Comparison of ENCODE assay signal across 12 cellular contexts in genomic region chr20:3923818-3924217, GRCh38. TPM values are rescaled to one million over a fixed set of nuclear protein-coding genes. Genes with fewer than 3 reads are reported as not detected.
DNase-seq lines count a peak whose midpoint lies in the region; ATAC-seq and TF ChIP-seq lines count a peak whose summit lies in the region.
"Had no signal": no experiment of that assay in that cellular context is flagged by ENCODE, and none has a peak within 500 bp of the region (broad histone marks: within the 10 kb centered on the region; RNA-seq: fewer than 3 reads in every experiment).

No MANE protein-coding gene starts in this region.

- H3K27me3 ChIP-seq in cardiac muscle cell (no peaks in the 10 kb centered on the region), heart left ventricle (no peaks in the 10 kb centered on the region), thyroid gland (no peaks in the 10 kb centered on the region)

- POLR2A ChIA-PET in activated CD8-positive, alpha-beta T cell treated with anti-CD3 and anti-CD28 coated beads, Interleukin-2, amount 10 ng/mL, durations not matched to agents 7 days and 5 days (lab: Charles Lee), result no interaction called here

- CTCF ChIA-PET in activated CD8-positive, alpha-beta T cell treated with anti-CD3 and anti-CD28 coated beads, Interleukin-2, amount 10 ng/mL, durations not matched to agents 7 days and 5 days (lab: Charles Lee), result no interaction called here

- TF ChIP-seq POLR2A in heart left ventricle (IDR thresholded peaks at IDR 0.05) (no peak), thyroid gland (IDR thresholded peaks at IDR 0.05) (no peak)

- H3K36me3 ChIP-seq in cardiac muscle cell, result peaks cover 13% of the 10 kb centered on the region
- H3K36me3 ChIP-seq in heart left ventricle, result peaks cover 0 to 70% (median 67%) of the 10 kb centered on the region in 9 donors
- peaks cover 11 to 14% of the 10 kb centered on the region in 2 donors for H3K36me3 ChIP-seq in thyroid gland

- H3K4me1 ChIP-seq in cardiac muscle cell (ENCODE audit: low read depth) (peaks cover 30% of the 10 kb centered on the region), heart left ventricle (peaks cover 0 to 69% (median 21%) of the 10 kb centered on the region in 12 donors), thyroid gland (peaks cover 17 to 36% of the 10 kb centered on the region in 2 donors)

- DNase-seq in cardiac muscle cell (ENCODE audit: low read depth in 1 of 2, low spot score in 1 of 2), result peak in 1 of 2 donors; percentile 51
- DNase-seq in heart left ventricle, result no peak
- no peak for DNase-seq in activated CD8-positive, alpha-beta T cell treated with anti-CD3 and anti-CD28 coated beads, Interleukin-2, amount 10 ng/mL, durations not matched to agents 7 days and 5 days
- peak; percentile 50 for DNase-seq in fibroblast of the aortic adventitia (ENCODE audit: low read depth)
- peak; percentile 68 to 71 for DNase-seq in thyroid gland
- DNase-seq in activated gamma-delta T cell treated with Interleukin-2 at 50 U/mL for 16 hours, result no peak
- no peak for DNase-seq in sciatic nerve (ENCODE audit: low spot score)
- DNase-seq: activated CD4-positive, alpha-beta T cell treated with anti-CD3 and anti-CD28 coated beads, Interleukin-2, amount 50 U/mL, for 48 hours; H7; NCI-H2029 treated with DMSO at 0.1 percent for 48 hours had no signal

- H3K4me1 Mint-ChIP-seq in activated CD8-positive, alpha-beta T cell treated with anti-CD3 and anti-CD28 coated beads, Interleukin-2, amount 10 ng/mL, durations not matched to agents 7 days and 5 days (ENCODE audit: low read depth), result peaks cover 36% of the 10 kb centered on the region

- H3K4me3 Mint-ChIP-seq in activated CD8-positive, alpha-beta T cell treated with anti-CD3 and anti-CD28 coated beads, Interleukin-2, amount 10 ng/mL, durations not matched to agents 7 days and 5 days, result no peak overlapping the region

- WGBS in heart left ventricle, 4 donors, result 80 to 89% (median 82%) methylated on average over 2 of the region's 2 CpGs
- WGBS in thyroid gland, 2 donors, result 53 to 59% methylated on average over 2 of the region's 2 CpGs

- no peak overlapping the region for H3K4me3 ChIP-seq in cardiac muscle cell
- no peak overlapping the region for H3K4me3 ChIP-seq in heart left ventricle
- H3K4me3 ChIP-seq in fibroblast of the aortic adventitia (ENCODE audit: low read depth, low read length), result no peak overlapping the region
- no peak overlapping the region for H3K4me3 ChIP-seq in thyroid gland (replicated peaks in 1 of 3)
- H3K4me3 ChIP-seq: prostate gland had no signal

- peak overlapping the region; percentile 60 for H3K27ac Mint-ChIP-seq in activated CD8-positive, alpha-beta T cell treated with anti-CD3 and anti-CD28 coated beads, Interleukin-2, amount 10 ng/mL, durations not matched to agents 7 days and 5 days

- intact Hi-C loops in heart left ventricle (cut with DNase I) (no loop called here), thyroid gland (cut with DNase I) (no loop called here), sciatic nerve (cut with DNase I) (no loop called here)

- no peaks in the 10 kb centered on the region for H3K27me3 Mint-ChIP-seq in activated CD8-positive, alpha-beta T cell treated with anti-CD3 and anti-CD28 coated beads, Interleukin-2, amount 10 ng/mL, durations not matched to agents 7 days and 5 days (ENCODE audit: low read depth)

- ATAC-seq in heart left ventricle (no peak), GM19035 (IDR thresholded peaks at IDR 0.05; ENCODE audit: unreplicated experiment) (no peak), sciatic nerve (no peak)
- no peak for ATAC-seq in activated CD8-positive, alpha-beta T cell treated with anti-CD3 and anti-CD28 coated beads, Interleukin-2, amount 10 ng/mL, durations not matched to agents 7 days and 5 days

- H3K27ac ChIP-seq in cardiac muscle cell (peak overlapping the region; percentile 75), heart left ventricle (peak overlapping the region in 1 of 12 donors; percentile 28), thyroid gland (peak overlapping the region; percentile 0 to 74 (median 56))
- H3K27ac ChIP-seq: prostate gland had no signal

- H3K9me3 ChIP-seq in cardiac muscle cell (ENCODE audit: low read depth), result no peaks in the 10 kb centered on the region
- H3K9me3 ChIP-seq in heart left ventricle, result no peaks in the 10 kb centered on the region
- no peaks in the 10 kb centered on the region for H3K9me3 ChIP-seq in thyroid gland
- H3K9me3 ChIP-seq: prostate gland had no signal

- H3K36me3 Mint-ChIP-seq in activated CD8-positive, alpha-beta T cell treated with anti-CD3 and anti-CD28 coated beads, Interleukin-2, amount 10 ng/mL, durations not matched to agents 7 days and 5 days (ENCODE audit: low read depth), result peaks cover 66% of the 10 kb centered on the region

- TF ChIP-seq CTCF in cardiac muscle cell (IDR thresholded peaks at IDR 0.05; ENCODE audit: low read depth, low read length), result no peak
- TF ChIP-seq CTCF in heart left ventricle (IDR thresholded peaks at IDR 0.05), result no peak
- no peak for TF ChIP-seq CTCF in fibroblast of the aortic adventitia (IDR thresholded peaks at IDR 0.05; ENCODE audit: insufficient read depth, low read length)
- no peak for TF ChIP-seq CTCF in thyroid gland (IDR thresholded peaks at IDR 0.05)

- H3K9me3 Mint-ChIP-seq in activated CD8-positive, alpha-beta T cell treated with anti-CD3 and anti-CD28 coated beads, Interleukin-2, amount 10 ng/mL, durations not matched to agents 7 days and 5 days (ENCODE audit: insufficient read depth), result no peaks in the 10 kb centered on the region

RNA-seq across cellular contexts. Expression of gene PANK2, which starts 34.6 kb away (rescaled TPM):
- total RNA-seq in cardiac muscle cell (29.2 and 33.4 TPM in 2 replicates), heart left ventricle (10 to 100 TPM; 15.9 to 28.9 (median 18.1) TPM), fibroblast of the aortic adventitia (ENCODE audit: low replicate concordance) (54.9 and 102 TPM in 2 replicates), thyroid gland (10 to 100 TPM; 52.3 to 63.4 (median 61.4) TPM), sciatic nerve (48.5 TPM)
- polyA plus RNA-seq in cardiac muscle cell (21.0 and 24.1 TPM in 2 replicates), heart left ventricle (10 to 100 TPM; 13.9 to 24.2 TPM)
- total RNA-seq in activated CD8-positive, alpha-beta T cell treated with anti-CD3 and anti-CD28 coated beads, Interleukin-2, amount 10 ng/mL, durations not matched to agents 7 days and 5 days, result 10 to 100 TPM; 73.1 to 74.4 TPM

Comparison
In these comparisons a context has a peak if more than half of its experiments do, and no peak if none do; other contexts are left out.
1. DNase-seq: peak in fibroblast of the aortic adventitia (single experiment) and thyroid gland (2 of 2); none in heart left ventricle (0 of 5), activated CD8-positive, alpha-beta T cell treated with anti-CD3 and anti-CD28 coated beads, Interleukin-2, amount 10 ng/mL, durations not matched to agents 7 days and 5 days (single experiment), activated gamma-delta T cell treated with Interleukin-2 at 50 U/mL for 16 hours (single experiment) and sciatic nerve (single experiment).